Comparison of ENCODE assay signal across 2 cellular contexts in the genomic region with DNA sequence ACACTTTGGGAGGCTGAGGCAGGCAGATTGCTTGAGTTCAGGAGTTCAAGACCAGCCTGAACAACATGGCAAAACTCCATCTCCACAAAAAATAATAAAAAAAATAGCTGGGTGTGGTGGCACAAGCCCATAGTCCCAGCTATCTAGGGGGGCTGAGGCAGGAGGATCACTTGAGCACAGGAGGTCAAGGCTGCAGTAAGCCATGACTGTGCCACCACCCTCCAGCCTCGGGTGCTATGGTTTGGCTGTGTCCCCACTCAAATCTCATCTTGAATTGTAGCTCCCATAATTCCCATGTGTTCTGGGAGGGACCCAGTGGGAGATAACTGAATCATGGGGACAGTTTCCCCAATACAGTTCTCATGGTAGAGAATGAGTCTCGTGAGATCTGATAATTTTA. TPM values are rescaled to one million over a fixed set of nuclear protein-coding genes. Genes with fewer than 3 reads are reported as not detected.
"Had no signal": no experiment of that assay in that cellular context is flagged by ENCODE, and none has a peak within 500 bp of the region (broad histone marks: within the 10 kb centered on the region; RNA-seq: fewer than 3 reads in every experiment).

No MANE protein-coding gene starts in this region.

RNA-seq across cellular contexts. Expression of gene CPAMD8, which starts 44.0 kb away (rescaled TPM):
- total RNA-seq: HT-29, HT1080 had no signal
